Comparison of ENCODE assay signal across 8 cellular contexts in the genomic region with DNA sequence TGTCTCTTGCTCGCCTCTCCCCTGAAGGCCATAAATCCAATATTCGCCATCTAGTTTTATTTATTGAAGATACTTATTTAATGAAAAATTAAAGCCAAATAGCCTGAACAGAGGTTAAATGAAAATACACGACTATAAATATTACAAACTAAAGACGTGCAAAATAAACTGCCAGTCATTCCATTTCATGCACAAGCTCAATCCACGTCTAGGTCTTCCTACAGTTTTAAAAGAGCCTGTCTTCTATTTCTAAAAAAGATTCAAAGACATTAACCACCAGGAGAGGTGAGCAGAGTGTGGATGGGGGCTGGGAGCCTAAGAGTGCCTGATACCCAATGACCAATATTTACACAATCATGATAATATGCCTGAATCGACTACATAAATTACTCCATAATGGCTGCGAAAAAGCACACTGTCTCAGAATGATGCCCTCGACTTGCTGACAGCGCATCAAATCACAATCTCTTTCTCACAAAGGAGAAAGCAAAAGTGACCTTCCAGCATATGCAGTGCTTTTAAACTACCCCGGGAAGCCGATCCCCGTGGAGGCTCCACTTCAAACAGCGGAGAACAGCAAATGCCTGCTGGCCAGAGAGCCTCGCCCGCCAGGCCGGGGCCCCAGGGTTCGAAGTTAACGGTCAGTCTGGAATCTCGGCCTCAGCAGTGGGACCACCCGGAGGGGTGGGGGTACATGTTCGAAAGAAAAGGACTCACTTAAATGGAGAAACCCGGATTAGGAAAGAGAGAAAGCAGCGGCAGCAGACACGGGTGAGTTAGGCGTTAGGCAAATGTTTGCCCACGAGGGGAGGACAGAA. TPM values are rescaled to one million over a fixed set of nuclear protein-coding genes. Genes with fewer than 3 reads are reported as not detected.
DNase-seq lines count a peak whose midpoint lies in the region; ATAC-seq, FAIRE-seq and TF ChIP-seq lines count a peak whose summit lies in the region.

No MANE protein-coding gene starts in this region.

- H3K9me3 ChIP-seq in body of pancreas, result no peaks in the 10 kb centered on the region
- no peaks in the 10 kb centered on the region for H3K9me3 ChIP-seq in keratinocyte (ENCODE audit: control insufficient read depth, low read depth, low read length)
- no peaks in the 10 kb centered on the region for H3K9me3 ChIP-seq in smooth muscle cell (replicated peaks; ENCODE audit: low read depth)

- H3K79me2 ChIP-seq in keratinocyte (ENCODE audit: control insufficient read depth, insufficient read depth, low read length), result peaks cover 37% of the 10 kb centered on the region
- peaks cover 56% of the 10 kb centered on the region for H3K79me2 ChIP-seq in smooth muscle cell (ENCODE audit: low read depth)

- peak overlapping the region; percentile 97 for H3K4me3 Mint-ChIP-seq in activated CD4-positive, alpha-beta T cell treated with anti-CD3 and anti-CD28 coated beads, Interleukin-2, amount 10 ng/mL, durations not matched to agents 7 days and 5 days

- peak overlapping the region; percentile 94 for H3K27ac Mint-ChIP-seq in activated CD4-positive, alpha-beta T cell treated with anti-CD3 and anti-CD28 coated beads, Interleukin-2, amount 10 ng/mL, durations not matched to agents 7 days and 5 days

- intact Hi-C loops in body of pancreas (cut with DNase I), result no loop called here

- CTCF ChIA-PET in activated CD4-positive, alpha-beta T cell treated with anti-CD3 and anti-CD28 coated beads, Interleukin-2, amount 10 ng/mL, durations not matched to agents 7 days and 5 days (lab: Charles Lee), result interaction anchor here (0.6 kb wide), 1 partner anchor 30 kb away, joined by 3 read pairs; no protein-coding TSS in a partner anchor

- no peaks in the 10 kb centered on the region for H3K9me1 ChIP-seq in keratinocyte (ENCODE audit: control insufficient read depth, extremely low read depth, insufficient read depth, low read length)

- peaks cover 58% of the 10 kb centered on the region for H3K4me1 Mint-ChIP-seq in activated CD4-positive, alpha-beta T cell treated with anti-CD3 and anti-CD28 coated beads, Interleukin-2, amount 10 ng/mL, durations not matched to agents 7 days and 5 days

- no peaks in the 10 kb centered on the region for H3F3A ChIP-seq in smooth muscle cell (ENCODE audit: low read depth)

- H3K4me1 ChIP-seq in body of pancreas (peaks cover 37% of the 10 kb centered on the region), keratinocyte (ENCODE audit: control insufficient read depth, extremely low read depth, insufficient read depth, low read length) (peaks cover 16% of the 10 kb centered on the region), smooth muscle cell (ENCODE audit: low read depth) (peaks cover 24% of the 10 kb centered on the region)

- no peak for TF ChIP-seq POLR2A in body of pancreas (IDR thresholded peaks at IDR 0.05)

- H3K4me3 ChIP-seq in body of pancreas (peak overlapping the region in 1 of 2 donors; percentile 86), keratinocyte (ENCODE audit: control insufficient read depth in 2 of 3, extremely low read depth in 1 of 3, insufficient read depth in 2 of 3, low read depth in 1 of 3, low read length in 3 of 3) (peak overlapping the region; percentile 65 to 92 (median 75)), smooth muscle cell (peak overlapping the region; percentile 80)

- no peak for ATAC-seq in body of pancreas
- ATAC-seq in HG02642 (IDR thresholded peaks at IDR 0.05; ENCODE audit: poor library complexity, unreplicated experiment), result no peak
- ATAC-seq in HG02870 (IDR thresholded peaks at IDR 0.05; ENCODE audit: unreplicated experiment), result no peak

- peak overlapping the region; percentile 97 for H3K4me2 ChIP-seq in keratinocyte (ENCODE audit: control insufficient read depth, extremely low read depth, insufficient read depth, low read depth, low read length)
- peak overlapping the region; percentile 94 for H3K4me2 ChIP-seq in smooth muscle cell

- dilution Hi-C loops in keratinocyte (cut with MboI; ENCODE audit: extremely low pct_ligation_motif_present, low sequenced_read_pairs), result no loop called here

- H3K9me3 Mint-ChIP-seq in activated CD4-positive, alpha-beta T cell treated with anti-CD3 and anti-CD28 coated beads, Interleukin-2, amount 10 ng/mL, durations not matched to agents 7 days and 5 days, result no peaks in the 10 kb centered on the region

- no peaks in the 10 kb centered on the region for H3K27me3 ChIP-seq in body of pancreas
- H3K27me3 ChIP-seq in keratinocyte (ENCODE audit: control insufficient read depth, extremely low read depth, insufficient read depth, low read length), result no peaks in the 10 kb centered on the region
- H3K27me3 ChIP-seq in smooth muscle cell (ENCODE audit: low read depth), result no peaks in the 10 kb centered on the region

- H3K27me3 Mint-ChIP-seq in activated CD4-positive, alpha-beta T cell treated with anti-CD3 and anti-CD28 coated beads, Interleukin-2, amount 10 ng/mL, durations not matched to agents 7 days and 5 days, result no peaks in the 10 kb centered on the region

- H3K9ac ChIP-seq in keratinocyte (ENCODE audit: control insufficient read depth, extremely low read depth, insufficient read depth, low read length), result peak overlapping the region; percentile 89
- H3K9ac ChIP-seq in smooth muscle cell (ENCODE audit: low read depth), result peak overlapping the region; percentile 85

- H4K20me1 ChIP-seq in keratinocyte (ENCODE audit: control insufficient read depth, extremely low read depth, insufficient read depth, low read length) (no peaks in the 10 kb centered on the region), smooth muscle cell (ENCODE audit: low read depth) (peaks cover 37% of the 10 kb centered on the region)

- H3K36me3 Mint-ChIP-seq in activated CD4-positive, alpha-beta T cell treated with anti-CD3 and anti-CD28 coated beads, Interleukin-2, amount 10 ng/mL, durations not matched to agents 7 days and 5 days (ENCODE audit: low read depth), result peaks cover 45% of the 10 kb centered on the region

- H2AFZ ChIP-seq in keratinocyte (ENCODE audit: control insufficient read depth, low read length) (peak overlapping the region; percentile 48), smooth muscle cell (ENCODE audit: low read depth) (peak overlapping the region; percentile 91)

- no peak for FAIRE-seq in keratinocyte (lab: Jason Lieb, UNC)

- H3K27ac ChIP-seq in body of pancreas (peak overlapping the region in 3 of 4 donors; percentile 95 to 97 (median 95)), keratinocyte (ENCODE audit: control insufficient read depth, insufficient read depth, low read length) (peak overlapping the region; percentile 89), smooth muscle cell (ENCODE audit: low read depth) (peak overlapping the region; percentile 89)

- TF ChIP-seq CTCF in body of pancreas (IDR thresholded peaks at IDR 0.05) (no peak), keratinocyte (optimal IDR thresholded peaks at IDR 0.05 in 1 of 3, IDR thresholded peaks at IDR 0.05 in 1 of 3, conservative IDR thresholded peaks at IDR 0.05 in 1 of 3; ENCODE audit: extremely low read depth in 1 of 3, insufficient read depth in 2 of 3, low read length in 3 of 3) (no peak), smooth muscle cell (IDR thresholded peaks at IDR 0.05; ENCODE audit: borderline replicate concordance, insufficient read depth, poor library complexity, severe bottlenecking) (no peak)

- DNase-seq in activated CD4-positive, alpha-beta T cell treated with anti-CD3 and anti-CD28 coated beads, Interleukin-2, amount 10 ng/mL, durations not matched to agents 7 days and 5 days, result peak; percentile 23
- DNase-seq in activated CD4-positive, alpha-beta T cell treated with anti-CD3 and anti-CD28 coated beads for 1 hour, result no peak
- DNase-seq in NCI-H748 (lab: John Stamatoyannopoulos, UW; ENCODE audit: unreplicated experiment) (peak; percentile 58), body of pancreas (peak in 2 of 4 donors; percentile 30 to 34), keratinocyte (ENCODE audit: low read depth, low spot score) (no peak), smooth muscle cell (lab: John Stamatoyannopoulos, UW; ENCODE audit: unreplicated experiment) (no peak)

- WGBS in body of pancreas, 2 donors, result 10% methylated on average over 24 to 26 of the region's 26 CpGs
- WGBS in smooth muscle cell (ENCODE audit: low lambda C conversion rate), result 13% methylated on average over 26 of the region's 26 CpGs

- POLR2A ChIA-PET in activated CD4-positive, alpha-beta T cell treated with anti-CD3 and anti-CD28 coated beads, Interleukin-2, amount 10 ng/mL, durations not matched to agents 7 days and 5 days (lab: Charles Lee), result no interaction called here

- H3K36me3 ChIP-seq in body of pancreas (replicated peaks in 1 of 2; ENCODE audit: insufficient read depth in 1 of 2, low read depth in 2 of 2), result no peaks in the 10 kb centered on the region
- peaks cover 0 to 5% of the 10 kb centered on the region in 2 experiments for H3K36me3 ChIP-seq in keratinocyte (ENCODE audit: control insufficient read depth in 2 of 2, extremely low read depth in 1 of 2, insufficient read depth in 2 of 2, low read length in 2 of 2)
- H3K36me3 ChIP-seq in smooth muscle cell (ENCODE audit: low read depth), result no peaks in the 10 kb centered on the region

RNA-seq across cellular contexts. Expression of gene FCHSD2, which starts 1.7 kb away (rescaled TPM):
- total RNA-seq in activated CD4-positive, alpha-beta T cell treated with anti-CD3 and anti-CD28 coated beads, Interleukin-2, amount 10 ng/mL, durations not matched to agents 7 days and 5 days, result 10 to 100 TPM; 52.8 to 57.2 TPM
- total RNA-seq in body of pancreas (1 to 10 TPM; 7.3 to 8.0 TPM), smooth muscle cell (14.6 and 18.3 TPM in 2 replicates)
- polyA plus RNA-seq in keratinocyte (11.6 to 16.2 TPM (median 14.2 TPM) in 3 replicates), smooth muscle cell (18.8 and 24.3 TPM in 2 replicates)
- polyA plus RNA-seq in keratinocyte (2011; ENCODE audit: low read depth), result 42.3 TPM
- 12.3 and 17.5 TPM in 2 replicates for polyA plus RNA-seq in keratinocyte (2011; cell fraction: cytosol; rRNA removed)
- polyA plus RNA-seq in keratinocyte (2011; cell fraction: nucleus; rRNA removed), result 18.2 and 21.1 TPM in 2 replicates
- polyA plus RNA-seq in keratinocyte (2012; ENCODE audit: low replicate concordance), result 11.2 and 12.1 TPM in 2 replicates
- 6.9 to 14.1 TPM (median 10.5 TPM) in 3 replicates for polyA minus RNA-seq in keratinocyte
- polyA minus RNA-seq in keratinocyte (2011; cell fraction: cytosol; rRNA and poly(A)+ RNA removed), result 14.8 TPM
- 9.6 and 16.4 TPM in 2 replicates for polyA minus RNA-seq in keratinocyte (2011; cell fraction: nucleus; rRNA and poly(A)+ RNA removed)

Comparison
In these comparisons a context has a peak if more than half of its experiments do, and no peak if none do; other contexts are left out.
1. DNase-seq: peak in activated CD4-positive, alpha-beta T cell treated with anti-CD3 and anti-CD28 coated beads, Interleukin-2, amount 10 ng/mL, durations not matched to agents 7 days and 5 days (single experiment) and NCI-H748 (single experiment); none in activated CD4-positive, alpha-beta T cell treated with anti-CD3 and anti-CD28 coated beads for 1 hour (single experiment), keratinocyte (single experiment) and smooth muscle cell (single experiment).
2. Peak in every context shown above with its lines, with median percentiles within 50 percentile points of each other: H3K27ac ChIP-seq.